Comparison of ENCODE assay signal across 9 cellular contexts in genomic region chr7:99137418-99138180, GRCh38. TPM values are rescaled to one million over a fixed set of nuclear protein-coding genes. Genes with fewer than 3 reads are reported as not detected.
DNase-seq lines count a peak whose midpoint lies in the region; ATAC-seq, FAIRE-seq and TF ChIP-seq lines count a peak whose summit lies in the region.
"Had no signal": no experiment of that assay in that cellular context is flagged by ENCODE, and none has a peak within 500 bp of the region (broad histone marks: within the 10 kb centered on the region; RNA-seq: fewer than 3 reads in every experiment).

No MANE protein-coding gene starts in this region.

- H4K8ac ChIP-seq in mesenchymal stem cell (ENCODE audit: low read length): peak overlapping the region; percentile 28

- POLR2A ChIA-PET in GM10248 (lab: Yijun Ruan, JAX): no interaction called here

- CTCF ChIA-PET in GM10248 (lab: Yijun Ruan, JAX): interaction anchor here (1.0 to 2.5 kb wide), 6 partner anchors 9 to 46 kb away, joined by 3 to 6 read pairs (median 4); no protein-coding TSS in a partner anchor

- H3K4me2 ChIP-seq in mesenchymal stem cell (ENCODE audit: low read length, poor library complexity, severe bottlenecking): peak overlapping the region; percentile 70

- TF ChIP-seq CTCF in GM10248 (IDR thresholded peaks at IDR 0.05; ENCODE audit: control extremely low read depth, extremely low read depth, low read depth, missing control alignments): no peak

- 16% methylated on average over 9 of the region's 10 CpGs for WGBS in mesenchymal stem cell

- no peaks in the 10 kb centered on the region for H3K79me1 ChIP-seq in mesenchymal stem cell (replicated peaks; ENCODE audit: low read length, poor library complexity, severe bottlenecking)

- H3K9me3 ChIP-seq in HUES48 (ENCODE audit: control insufficient read depth, insufficient read depth, low read length) (no peaks in the 10 kb centered on the region), endocrine pancreas (ENCODE audit: control insufficient read depth, low read length) (no peaks in the 10 kb centered on the region), mesenchymal stem cell (ENCODE audit: control insufficient read depth, low read length) (no peaks in the 10 kb centered on the region)

- H2BK5ac ChIP-seq in mesenchymal stem cell (ENCODE audit: low read depth, low read length, poor library complexity, severe bottlenecking): no peak overlapping the region

- H3K27ac ChIP-seq in HUES48 (ENCODE audit: low read depth, low read length) (peak overlapping the region; percentile 88), mesenchymal stem cell (ENCODE audit: low read length, poor library complexity, severe bottlenecking) (peak overlapping the region; percentile 83)

- H3K36me3 ChIP-seq in HUES48 (ENCODE audit: control insufficient read depth, insufficient read depth, low read length) (no peaks in the 10 kb centered on the region), endocrine pancreas (ENCODE audit: control insufficient read depth, insufficient read depth, low read length) (no peaks in the 10 kb centered on the region), mesenchymal stem cell (ENCODE audit: control insufficient read depth in 1 of 2, insufficient read depth in 2 of 2, low read depth in 1 of 2, low read length in 2 of 2) (peaks cover 0 to 2% of the 10 kb centered on the region in 2 experiments)

- H3K18ac ChIP-seq in mesenchymal stem cell (ENCODE audit: low read depth in 1 of 2, low read length in 2 of 2): no peak overlapping the region

- H4K91ac ChIP-seq in mesenchymal stem cell (ENCODE audit: low read length): no peak overlapping the region

- no peak for ATAC-seq in GM18858 (IDR thresholded peaks at IDR 0.05; ENCODE audit: unreplicated experiment)
- ATAC-seq: K562 had no signal

- H2BK12ac ChIP-seq in mesenchymal stem cell (ENCODE audit: low read length in 2 of 2): no peak overlapping the region

- H3K4me3 ChIP-seq in HUES48 (ENCODE audit: low read depth, low read length) (peak overlapping the region; percentile 43), endocrine pancreas (ENCODE audit: control insufficient read depth, insufficient read depth, low read length) (peak overlapping the region; percentile 24), mesenchymal stem cell (ENCODE audit: insufficient read depth in 1 of 2, low read depth in 1 of 2, low read length in 2 of 2) (peak overlapping the region in 1 of 2 experiments; percentile 60)
- H3K4me3 ChIP-seq: K562 had no signal

- H3K27me3 ChIP-seq in HUES48 (ENCODE audit: control insufficient read depth, insufficient read depth, low read length) (no peaks in the 10 kb centered on the region), endocrine pancreas (ENCODE audit: control insufficient read depth, insufficient read depth, low read length) (no peaks in the 10 kb centered on the region), mesenchymal stem cell (ENCODE audit: control insufficient read depth in 1 of 2, insufficient read depth in 1 of 2, low read length in 2 of 2) (no peaks in the 10 kb centered on the region)

- no peak overlapping the region for H2BK120ac ChIP-seq in mesenchymal stem cell (ENCODE audit: low read depth, low read length)

- DNase-seq in mesenchymal stem cell: peak; percentile 80
- DNase-seq in GM10248 (ENCODE audit: extremely low spot score): no peak
- DNase-seq in NCI-H82 treated with DMSO at 0.1 percent for 48 hours (lab: John Stamatoyannopoulos, UW; ENCODE audit: unreplicated experiment): no peak
- DNase-seq in HuH-7.5 (ENCODE audit: low spot score): no peak

- peak; percentile 46 for FAIRE-seq in A204.1 (lab: Jason Lieb, UNC)

- H2BK15ac ChIP-seq in mesenchymal stem cell (ENCODE audit: low read depth, poor library complexity, severe bottlenecking): peak overlapping the region; percentile 28

- H2AFZ ChIP-seq in mesenchymal stem cell (ENCODE audit: low read depth, low read length): no peak overlapping the region

- no peak overlapping the region for H2AK5ac ChIP-seq in mesenchymal stem cell (ENCODE audit: low read length, severe bottlenecking)

- H3K14ac ChIP-seq in mesenchymal stem cell (ENCODE audit: low read length in 2 of 2): no peak overlapping the region

- H3K4ac ChIP-seq in mesenchymal stem cell (ENCODE audit: low read depth in 1 of 2, low read length in 2 of 2): no peak overlapping the region

- H3K9ac ChIP-seq in HUES48 (ENCODE audit: low read depth, low read length) (no peak overlapping the region), endocrine pancreas (ENCODE audit: control insufficient read depth, insufficient read depth, low read length) (no peak overlapping the region), mesenchymal stem cell (ENCODE audit: low read length) (peak overlapping the region; percentile 65)

- H3K23ac ChIP-seq in mesenchymal stem cell (ENCODE audit: low read length in 2 of 2): no peak overlapping the region

- H3K4me1 ChIP-seq in HUES48 (ENCODE audit: control insufficient read depth, insufficient read depth, low read length): peaks cover 50% of the 10 kb centered on the region
- peaks cover 13% of the 10 kb centered on the region for H3K4me1 ChIP-seq in endocrine pancreas (ENCODE audit: control insufficient read depth, insufficient read depth, low read length)
- H3K4me1 ChIP-seq in mesenchymal stem cell (ENCODE audit: control insufficient read depth, insufficient read depth, low read depth, low read length): peaks cover 14% of the 10 kb centered on the region

RNA-seq across cellular contexts. Expression of gene SMURF1, which starts 6.3 kb away (rescaled TPM):
- polyA plus RNA-seq in mesenchymal stem cell (2013, experiment 1 of 2): 11.8 TPM
- 12.5 TPM for polyA plus RNA-seq in mesenchymal stem cell (2013, experiment 2 of 2)
